8 cellular contexts compared by ENCODE assay signal in genomic region chr19:38658462-38659306, GRCh38.
DNase-seq lines count a peak whose midpoint lies in the region; ATAC-seq and FAIRE-seq lines count a peak whose summit lies in the region.

No MANE protein-coding gene starts in this region.

- peaks cover 13% of the 10 kb centered on the region for H3K36me3 Mint-ChIP-seq in memory B cell

- H3K4me1 Mint-ChIP-seq in memory B cell = peaks cover 31% of the 10 kb centered on the region

- H3K9me3 Mint-ChIP-seq in memory B cell = no peaks in the 10 kb centered on the region

- H3K4me3 Mint-ChIP-seq in memory B cell = no peak overlapping the region

- peak overlapping the region; percentile 62 for H3K27ac Mint-ChIP-seq in memory B cell

- H3K27me3 Mint-ChIP-seq in memory B cell = no peaks in the 10 kb centered on the region

- DNase-seq in EH (ENCODE audit: low read depth) = peak; percentile 100
- DNase-seq in NCI-H226 = peak; percentile 97
- DNase-seq in dedifferentiated amniotic fluid mesenchymal stem cell (ENCODE audit: extremely low spot score) = peak; percentile 100
- DNase-seq in memory B cell (ENCODE audit: low spot score in 2 of 2) = no peak
- DNase-seq in urothelium cell line (ENCODE audit: low spot score) = peak; percentile 88
- no peak for DNase-seq in SKM-1 (lab: John Stamatoyannopoulos, UW; ENCODE audit: unreplicated experiment)
- no peak for DNase-seq in globus pallidus (ENCODE audit: low spot score)

- no peak for FAIRE-seq in urothelium cell line (lab: Jason Lieb, UNC)

- ATAC-seq in memory B cell (ENCODE audit: low read depth) (no peak), HG03175 (IDR thresholded peaks at IDR 0.05; ENCODE audit: unreplicated experiment) (no peak)

Comparison
In these comparisons a context has a peak if more than half of its experiments do, and no peak if none do; other contexts are left out.
1. DNase-seq: peak in EH (single experiment), NCI-H226 (single experiment), dedifferentiated amniotic fluid mesenchymal stem cell (single experiment) and urothelium cell line (single experiment); none in memory B cell (0 of 2), SKM-1 (single experiment) and globus pallidus (single experiment).